8 cellular contexts compared by ENCODE assay signal in genomic region chr1:113073457-113073950, GRCh38. TPM values are rescaled to one million over a fixed set of nuclear protein-coding genes. Genes with fewer than 3 reads are reported as not detected.
A peak's percentile ranks its signal among the peaks of the same experiment; 100 is the strongest.
DNase-seq lines count a peak whose midpoint lies in the region; ATAC-seq and TF ChIP-seq lines count a peak whose summit lies in the region.

No MANE protein-coding gene starts in this region.

- POLR2A ChIA-PET in RWPE1 (lab: Yijun Ruan, JAX; ENCODE audit: low non-redundant PET), result no interaction called here

- peak overlapping the region; percentile 87 for H3K27ac ChIP-seq in RWPE1
- peak overlapping the region; percentile 81 for H3K27ac ChIP-seq in epithelial cell of prostate

- DNase-seq in AG08395 (ENCODE audit: low spot score) (peak; percentile 55), RWPE1 (ENCODE audit: low spot score) (peak; percentile 46), epithelial cell of prostate (ENCODE audit: low read depth, low spot score) (no peak), myocyte (ENCODE audit: low read depth) (peak; percentile 79), DMS153 treated with DMSO at 0.1 percent for 48 hours (lab: John Stamatoyannopoulos, UW; ENCODE audit: unreplicated experiment) (no peak), NCI-H1105 (lab: John Stamatoyannopoulos, UW) (no peak)

- ATAC-seq in GM18499 (IDR thresholded peaks at IDR 0.05; ENCODE audit: insufficient read depth, unreplicated experiment), result peak; percentile 3
- peak; percentile 23 for ATAC-seq in HG02943 (IDR thresholded peaks at IDR 0.05; ENCODE audit: low read depth, unreplicated experiment)

- TF ChIP-seq CTCF in RWPE1 (conservative IDR thresholded peaks at IDR 0.05; ENCODE audit: low read depth), result no peak

- CTCF ChIA-PET in RWPE1 (lab: Yijun Ruan, JAX), result interaction anchor here (0.5 to 1.9 kb wide), 22 partner anchors 11 to 608 kb away, joined by 3 to 17 read pairs (median 4); partner anchors contain the start of gene PPM1J

RNA-seq across cellular contexts. Expression of gene LRIG2, which starts 0.5 kb away (rescaled TPM):
- total RNA-seq in myocyte, result 8.3 and 11.0 TPM in 2 replicates
- polyA plus RNA-seq in myocyte (2012), result 4.8 TPM

Comparison
In these comparisons a context has a peak if more than half of its experiments do, and no peak if none do; other contexts are left out.
1. DNase-seq: peak in AG08395 (single experiment), RWPE1 (single experiment) and myocyte (single experiment); none in epithelial cell of prostate (single experiment), DMS153 treated with DMSO at 0.1 percent for 48 hours (single experiment) and NCI-H1105 (single experiment).